8 cellular contexts compared by ENCODE assay signal in genomic region chr18:2960983-2961696, GRCh38. TPM values are rescaled to one million over a fixed set of nuclear protein-coding genes. Genes with fewer than 3 reads are reported as not detected.
DNase-seq lines count a peak whose midpoint lies in the region; ATAC-seq and TF ChIP-seq lines count a peak whose summit lies in the region.

No MANE protein-coding gene starts in this region.

- POLR2A ChIA-PET in PC-9 (lab: Charles Lee; ENCODE audit: unreplicated experiment): no interaction called here

- H2AFZ ChIP-seq in PC-9: no peak overlapping the region

- peaks cover 2% of the 10 kb centered on the region; the same call in 1 of the 2 replicates for H4K20me1 ChIP-seq in PC-9 (ENCODE audit: insufficient read depth)

- TF ChIP-seq POLR2A in transverse colon (IDR thresholded peaks at IDR 0.05): no peak

- no peaks in the 10 kb centered on the region for H3K9me3 Mint-ChIP-seq in activated T-cell treated with anti-CD3 and anti-CD28 coated beads, Interleukin-2, amount 50 U/mL, for 4 hours
- H3K9me3 Mint-ChIP-seq in mesothelial cell of epicardium: no peaks in the 10 kb centered on the region

- intact Hi-C loops in transverse colon (cut with DNase I; ENCODE audit: low total_unique reads): no loop called here
- intact Hi-C loops in PC-9 (cut with micrococcal nuclease; ENCODE audit: unreplicated experiment): no loop called here

- no TSS peak for BruUV-seq in PC-9 (replicated peaks; lab: Mats Ljungman, UMichigan)

- no peaks in the 10 kb centered on the region for H3K36me3 ChIP-seq in adipocyte (ENCODE audit: control insufficient read depth, insufficient read depth, low read length, severe bottlenecking)
- H3K36me3 ChIP-seq in transverse colon: peaks cover 0 to 9% (median 0%) of the 10 kb centered on the region in 4 donors
- no peaks in the 10 kb centered on the region for H3K36me3 ChIP-seq in PC-9 (ENCODE audit: low read depth)

- peak overlapping the region; percentile 79 for H3K27ac Mint-ChIP-seq in mesothelial cell of epicardium

- TF ChIP-seq CTCF in mesothelial cell of epicardium (IDR thresholded peaks at IDR 0.05; ENCODE audit: unreplicated experiment) (no peak), transverse colon (IDR thresholded peaks at IDR 0.05) (no peak), PC-9 (conservative IDR thresholded peaks at IDR 0.05) (no peak)

- H3F3A ChIP-seq in PC-9 (ENCODE audit: insufficient read depth, low read depth): no peaks in the 10 kb centered on the region

- ATAC-seq in activated T-cell treated with anti-CD3 and anti-CD28 coated beads, Interleukin-2, amount 50 U/mL, for 4 hours: peak; percentile 35 to 46

- peaks cover 61% of the 10 kb centered on the region for H3K4me1 ChIP-seq in adipocyte (ENCODE audit: control insufficient read depth, insufficient read depth, low read length)
- peaks cover 15 to 49% (median 23%) of the 10 kb centered on the region in 4 donors for H3K4me1 ChIP-seq in transverse colon
- no peaks in the 10 kb centered on the region for H3K4me1 ChIP-seq in PC-9 (replicated peaks; ENCODE audit: insufficient read depth)

- peaks cover 13% of the 10 kb centered on the region; the same call in 1 of the 2 replicates for H3K79me2 ChIP-seq in PC-9 (ENCODE audit: low read depth)

- H3K27me3 Mint-ChIP-seq in activated T-cell treated with anti-CD3 and anti-CD28 coated beads, Interleukin-2, amount 50 U/mL, for 4 hours (ENCODE audit: low read depth): no peaks in the 10 kb centered on the region
- no peaks in the 10 kb centered on the region for H3K27me3 Mint-ChIP-seq in mesothelial cell of epicardium (ENCODE audit: low read depth)

- peaks cover 10% of the 10 kb centered on the region for H3K36me3 Mint-ChIP-seq in activated T-cell treated with anti-CD3 and anti-CD28 coated beads, Interleukin-2, amount 50 U/mL, for 4 hours (ENCODE audit: insufficient read depth)
- peaks cover 10% of the 10 kb centered on the region for H3K36me3 Mint-ChIP-seq in mesothelial cell of epicardium

- CTCF ChIA-PET in PC-9 (lab: Charles Lee): interaction anchor here (0.8 kb wide), 1 partner anchor 102 kb away, joined by 5 read pairs; no protein-coding TSS in a partner anchor

- no peak for DNase-seq in activated T-cell treated with anti-CD3 and anti-CD28 coated beads, Interleukin-2, amount 50 U/mL, for 4 hours
- DNase-seq in activated T-cell treated with anti-CD3 and anti-CD28 coated beads, Interleukin-2, amount 50 U/mL, for 48 hours: no peak
- DNase-seq in adipocyte (ENCODE audit: low read depth): no peak
- no peak for DNase-seq in mesothelial cell of epicardium (ENCODE audit: low spot score in 2 of 2, unreplicated experiment in 2 of 2)
- no peak for DNase-seq in transverse colon
- DNase-seq in PC-9: no peak
- DNase-seq in middle frontal gyrus (ENCODE audit: extremely low spot score, low spot score): no peak
- DNase-seq in stimulated activated CD4-positive, alpha-beta T cell treated with anti-CD3 and anti-CD28 coated beads, Interleukin-12 subunit alpha, Interleukin-12 subunit beta, amount 100 ng/mL, for 4 hours: no peak

- peak overlapping the region; percentile 58 to 78 (median 74) for H3K27ac ChIP-seq in transverse colon
- H3K27ac ChIP-seq in PC-9: no peak overlapping the region

- WGBS in transverse colon (ENCODE audit: low coverage in 1 of 2), 2 donors: 41 to 69% methylated on average over 3 to 7 of the region's 7 CpGs

- no peaks in the 10 kb centered on the region for H3K9me2 ChIP-seq in PC-9 (ENCODE audit: insufficient read depth)

- peaks cover 93% of the 10 kb centered on the region for H3K4me1 Mint-ChIP-seq in activated T-cell treated with anti-CD3 and anti-CD28 coated beads, Interleukin-2, amount 50 U/mL, for 4 hours (ENCODE audit: low read depth)
- peaks cover 29% of the 10 kb centered on the region for H3K4me1 Mint-ChIP-seq in mesothelial cell of epicardium

- TF ChIP-seq EP300 in transverse colon (IDR thresholded peaks at IDR 0.05; ENCODE audit: low read depth): no peak

- H3K9me3 ChIP-seq in adipocyte (ENCODE audit: control insufficient read depth, low read length): no peaks in the 10 kb centered on the region
- H3K9me3 ChIP-seq in transverse colon: no peaks in the 10 kb centered on the region
- H3K9me3 ChIP-seq in PC-9 (ENCODE audit: insufficient read depth, low read depth): no peaks in the 10 kb centered on the region

- in situ Hi-C loops in transverse colon (cut with MboI; ENCODE audit: low pct_ligation_motif_present in 1 of 4, low pct_unique_long_range_greater_than_20kb in 1 of 4, low sequenced_read_pairs in 3 of 4): no loop called here

- H3K4me2 ChIP-seq in PC-9: no peak overlapping the region

- H3K4me3 Mint-ChIP-seq in activated T-cell treated with anti-CD3 and anti-CD28 coated beads, Interleukin-2, amount 50 U/mL, for 4 hours: peak overlapping the region; percentile 81
- no peak overlapping the region for H3K4me3 Mint-ChIP-seq in mesothelial cell of epicardium

- H3K4me3 ChIP-seq in adipocyte (ENCODE audit: low read length): peak overlapping the region; percentile 49
- no peak overlapping the region for H3K4me3 ChIP-seq in transverse colon
- H3K4me3 ChIP-seq in PC-9: no peak overlapping the region

- H3K27me3 ChIP-seq in adipocyte (replicated peaks; ENCODE audit: control insufficient read depth, insufficient read depth, low read length) (no peaks in the 10 kb centered on the region), transverse colon (no peaks in the 10 kb centered on the region), PC-9 (ENCODE audit: insufficient read depth, low read depth) (no peaks in the 10 kb centered on the region)

- H3K9ac ChIP-seq in adipocyte (ENCODE audit: low read length): peak overlapping the region; percentile 48

RNA-seq across cellular contexts. Expression of gene LPIN2, which starts 51.8 kb away (rescaled TPM):
- total RNA-seq in activated T-cell treated with anti-CD3 and anti-CD28 coated beads, Interleukin-2, amount 50 U/mL, for 4 hours: 10 to 100 TPM; 55.5 to 66.6 (median 60.6) TPM
- total RNA-seq in mesothelial cell of epicardium (39.3 to 44.9 TPM (median 42.2 TPM) in 3 replicates), transverse colon (100 to 1,000 TPM in 1 of 4 donors, 10 to 100 TPM in 3; 11.1 to 151 (median 87.0) TPM), PC-9 (2021) (13.3 and 15.0 TPM in 2 replicates)
